10 cellular contexts compared by ENCODE assay signal in the genomic region with DNA sequence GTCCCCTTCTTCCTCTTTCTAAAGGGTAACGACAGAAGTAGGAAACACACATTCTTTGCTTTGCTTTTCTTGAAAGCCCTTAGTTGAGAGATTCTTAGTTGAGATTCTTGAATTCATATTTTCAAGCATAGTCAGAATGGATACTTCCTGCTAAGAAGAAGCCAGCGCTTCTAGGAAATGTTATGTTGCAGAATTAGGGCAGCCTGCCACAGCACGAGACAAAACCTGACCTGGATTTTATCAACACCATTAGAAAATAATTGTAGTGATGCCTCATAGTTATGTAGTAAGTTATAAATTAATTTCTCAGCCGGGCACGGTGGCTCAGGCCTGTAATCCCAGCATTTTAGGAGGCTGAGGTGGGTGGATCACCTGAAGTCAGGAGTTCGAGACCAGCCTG. TPM values are rescaled to one million over a fixed set of nuclear protein-coding genes. Genes with fewer than 3 reads are reported as not detected.
DNase-seq lines count a peak whose midpoint lies in the region; ATAC-seq and TF ChIP-seq lines count a peak whose summit lies in the region.
"Had no signal": no experiment of that assay in that cellular context is flagged by ENCODE, and none has a peak within 500 bp of the region (broad histone marks: within the 10 kb centered on the region; RNA-seq: fewer than 3 reads in every experiment).

No MANE protein-coding gene starts in this region.

- H3K9me3 Mint-ChIP-seq in activated CD4-positive, alpha-beta memory T cell treated with anti-CD3 and anti-CD28 coated beads, Interleukin-2, amount 10 ng/mL, durations not matched to agents 7 days and 5 days: no peaks in the 10 kb centered on the region

- peaks cover 51% of the 10 kb centered on the region for H3K4me1 Mint-ChIP-seq in activated CD4-positive, alpha-beta memory T cell treated with anti-CD3 and anti-CD28 coated beads, Interleukin-2, amount 10 ng/mL, durations not matched to agents 7 days and 5 days

- no peaks in the 10 kb centered on the region for H3K36me3 Mint-ChIP-seq in activated CD4-positive, alpha-beta memory T cell treated with anti-CD3 and anti-CD28 coated beads, Interleukin-2, amount 10 ng/mL, durations not matched to agents 7 days and 5 days (ENCODE audit: low read depth)

- WGBS in smooth muscle cell (ENCODE audit: low lambda C conversion rate): 54% methylated on average over 6 of the region's 6 CpGs

- H3K4me3 ChIP-seq in smooth muscle cell: no peak overlapping the region

- CTCF ChIA-PET in activated CD4-positive, alpha-beta memory T cell treated with anti-CD3 and anti-CD28 coated beads, Interleukin-2, amount 10 ng/mL, durations not matched to agents 7 days and 5 days (lab: Charles Lee): interaction anchor here (1.0 to 3.3 kb wide), 7 partner anchors 9 to 223 kb away, joined by 3 to 10 read pairs (median 4); no protein-coding TSS in a partner anchor

- no peaks in the 10 kb centered on the region for H3K27me3 ChIP-seq in smooth muscle cell (ENCODE audit: low read depth)

- H2AFZ ChIP-seq in smooth muscle cell (ENCODE audit: low read depth): peak overlapping the region; percentile 47

- no peaks in the 10 kb centered on the region for H3F3A ChIP-seq in smooth muscle cell (ENCODE audit: low read depth)

- no peak overlapping the region for H3K27ac ChIP-seq in smooth muscle cell (ENCODE audit: low read depth)
- H3K27ac ChIP-seq: neutrophil had no signal

- no peaks in the 10 kb centered on the region for H3K36me3 ChIP-seq in smooth muscle cell (ENCODE audit: low read depth)
- H3K36me3 ChIP-seq: neutrophil had no signal

- no peaks in the 10 kb centered on the region for H3K27me3 Mint-ChIP-seq in activated CD4-positive, alpha-beta memory T cell treated with anti-CD3 and anti-CD28 coated beads, Interleukin-2, amount 10 ng/mL, durations not matched to agents 7 days and 5 days

- no peaks in the 10 kb centered on the region for H3K79me2 ChIP-seq in smooth muscle cell (ENCODE audit: low read depth)

- ATAC-seq in GM19397 (IDR thresholded peaks at IDR 0.05; ENCODE audit: unreplicated experiment): no peak
- no peak for ATAC-seq in HG03095 (IDR thresholded peaks at IDR 0.05; ENCODE audit: unreplicated experiment)
- ATAC-seq in GM19463 (IDR thresholded peaks at IDR 0.05; ENCODE audit: unreplicated experiment): no peak

- H4K20me1 ChIP-seq in smooth muscle cell (ENCODE audit: low read depth): no peaks in the 10 kb centered on the region

- H3K27ac Mint-ChIP-seq in activated CD4-positive, alpha-beta memory T cell treated with anti-CD3 and anti-CD28 coated beads, Interleukin-2, amount 10 ng/mL, durations not matched to agents 7 days and 5 days: peak overlapping the region; percentile 98

- no peak overlapping the region for H3K9ac ChIP-seq in smooth muscle cell (ENCODE audit: low read depth)

- H3K4me2 ChIP-seq in smooth muscle cell: peak overlapping the region; percentile 15

- H3K4me1 ChIP-seq in smooth muscle cell (ENCODE audit: low read depth): no peaks in the 10 kb centered on the region

- no peaks in the 10 kb centered on the region for H3K9me3 ChIP-seq in smooth muscle cell (replicated peaks; ENCODE audit: low read depth)
- H3K9me3 ChIP-seq: neutrophil had no signal

- TF ChIP-seq CTCF in smooth muscle cell (IDR thresholded peaks at IDR 0.05; ENCODE audit: borderline replicate concordance, insufficient read depth, poor library complexity, severe bottlenecking): no peak

- peak; percentile 15 for DNase-seq in activated CD8-positive, alpha-beta memory T cell treated with anti-CD3 and anti-CD28 coated beads, Interleukin-2, amount 50 U/mL, for 48 hours
- DNase-seq in activated CD8-positive, alpha-beta memory T cell treated with anti-CD3 and anti-CD28 coated beads for 24 hours: no peak
- DNase-seq in activated CD4-positive, alpha-beta memory T cell treated with anti-CD3 and anti-CD28 coated beads, Interleukin-2, amount 10 ng/mL, durations not matched to agents 7 days and 5 days: peak; percentile 45
- DNase-seq in fibroblast of the conjunctiva (ENCODE audit: low read depth) (peak; percentile 39), smooth muscle cell (lab: John Stamatoyannopoulos, UW; ENCODE audit: unreplicated experiment) (no peak)
- DNase-seq: C1 segment of cervical spinal cord had no signal

- POLR2A ChIA-PET in activated CD4-positive, alpha-beta memory T cell treated with anti-CD3 and anti-CD28 coated beads, Interleukin-2, amount 10 ng/mL, durations not matched to agents 7 days and 5 days (lab: Charles Lee): interaction anchor here (1.0 to 2.0 kb wide), 10 partner anchors 9 to 170 kb away, joined by 3 to 10 read pairs (median 4); a partner anchor contains a TSS

- peak overlapping the region; percentile 51 for H3K4me3 Mint-ChIP-seq in activated CD4-positive, alpha-beta memory T cell treated with anti-CD3 and anti-CD28 coated beads, Interleukin-2, amount 10 ng/mL, durations not matched to agents 7 days and 5 days

RNA-seq across cellular contexts. Expression of a gene that starts 37.9 kb away (rescaled TPM):
- 10 to 100 TPM; 52.0 to 52.9 TPM for total RNA-seq in activated CD4-positive, alpha-beta memory T cell treated with anti-CD3 and anti-CD28 coated beads, Interleukin-2, amount 10 ng/mL, durations not matched to agents 7 days and 5 days
- 26.0 and 26.3 TPM in 2 replicates for total RNA-seq in smooth muscle cell
- polyA plus RNA-seq in smooth muscle cell: 13.9 and 21.1 TPM in 2 replicates

Comparison
In these comparisons a context has a peak if more than half of its experiments do, and no peak if none do; other contexts are left out.
1. DNase-seq: peak in activated CD8-positive, alpha-beta memory T cell treated with anti-CD3 and anti-CD28 coated beads, Interleukin-2, amount 50 U/mL, for 48 hours (single experiment), activated CD4-positive, alpha-beta memory T cell treated with anti-CD3 and anti-CD28 coated beads, Interleukin-2, amount 10 ng/mL, durations not matched to agents 7 days and 5 days (single experiment) and fibroblast of the conjunctiva (single experiment); none in activated CD8-positive, alpha-beta memory T cell treated with anti-CD3 and anti-CD28 coated beads for 24 hours (single experiment) and smooth muscle cell (single experiment).